1 cellular context compared by ENCODE assay signal in genomic region chr9:112352209-112352608, GRCh38.
TF ChIP-seq lines count a peak whose summit lies in the region.

No MANE protein-coding gene starts in this region.

TF ChIP-seq in HepG2, 621 proteins besides CTCF, POLR2A, EP300 and RAD21 (continued from another document):
- TF ChIP-seq ZBTB33 (CRISPR knock-in tag; IDR thresholded peaks at IDR 0.05) (no peak), ATF2 (CRISPR knock-in tag; IDR thresholded peaks at IDR 0.05) (0 out of 2 replicates have a peak, but pooled peaks have one; percentile 31), FOXA3 (CRISPR knock-in tag; IDR thresholded peaks at IDR 0.05) (peak; percentile 83), ZNF597 (CRISPR knock-in tag; IDR thresholded peaks at IDR 0.05) (no peak), ZNF841 (CRISPR knock-in tag; IDR thresholded peaks at IDR 0.05; ENCODE audit: borderline replicate concordance) (no peak), ZNF317 (CRISPR knock-in tag; IDR thresholded peaks at IDR 0.05) (peak; percentile 76; the same call in 1 of the 2 replicates), PHF5A (CRISPR knock-in tag; IDR thresholded peaks at IDR 0.05; ENCODE audit: low read depth, unreplicated experiment) (no peak), ZNF652 (CRISPR knock-in tag; IDR thresholded peaks at IDR 0.05; ENCODE audit: borderline replicate concordance, low read depth) (peak; percentile 99), RARA (CRISPR knock-in tag; IDR thresholded peaks at IDR 0.05) (0 out of 2 replicates have a peak, but pooled peaks have one; percentile 12), POGZ (CRISPR knock-in tag; IDR thresholded peaks at IDR 0.05) (0 out of 2 replicates have a peak, but pooled peaks have one; percentile 34), ZNF768 (CRISPR knock-in tag; IDR thresholded peaks at IDR 0.05) (no peak), KMT2B (CRISPR knock-in tag; IDR thresholded peaks at IDR 0.05) (0 out of 2 replicates have a peak, but pooled peaks have one; percentile 26), FOXJ3 (CRISPR knock-in tag; IDR thresholded peaks at IDR 0.05; ENCODE audit: borderline replicate concordance) (peak; percentile 18; the same call in 1 of the 2 replicates), NFKBIZ (CRISPR knock-in tag; IDR thresholded peaks at IDR 0.05) (no peak)
